25 cellular contexts compared by ENCODE assay signal in genomic region chr16:57069053-57069452, GRCh38.
"Had no signal": no experiment of that assay in that cellular context is flagged by ENCODE, and none has a peak within 500 bp of the region (broad histone marks: within the 10 kb centered on the region; RNA-seq: fewer than 3 reads in every experiment).

No MANE protein-coding gene starts in this region.

- H3K27me3 Mint-ChIP-seq: activated CD4-positive, alpha-beta T cell treated with anti-CD3 and anti-CD28 coated beads, Interleukin-2, amount 10 ng/mL, durations not matched to agents 24 days and 14 days; naive B cell; stimulated activated naive B cell treated with anti-CD40 and anti-IgM and Interleukin-4, amounts not matched to agents 10 μg/mL and 1 μg/mL and 100 μg/mL, for 72 hours had no signal

- FAIRE-seq: astrocyte, pancreas had no signal

- H3K9me3 Mint-ChIP-seq: activated CD4-positive, alpha-beta T cell treated with anti-CD3 and anti-CD28 coated beads, Interleukin-2, amount 10 ng/mL, durations not matched to agents 24 days and 14 days; naive B cell had no signal

- H3K27me3 ChIP-seq: breast epithelium, gastrocnemius medialis, pancreas, upper lobe of left lung had no signal

- DNase-seq: activated CD4-positive, alpha-beta T cell treated with anti-CD3 and anti-CD28 coated beads, Interleukin-2, amount 10 ng/mL, durations not matched to agents 24 days and 14 days; activated CD4-positive, CD25-positive, alpha-beta regulatory T cell; activated CD8-positive, alpha-beta memory T cell treated with anti-CD3 and anti-CD28 coated beads, Interleukin-2, amount 50 U/mL, for 48 hours; activated gamma-delta T cell treated with Interleukin-2 at 50 U/mL for 16 hours; effector CD4-positive, alpha-beta T cell; gastrocnemius medialis; head of caudate nucleus; kidney glomerular epithelial cell; left ventricle myocardium inferior; mammary epithelial cell; mucosa of descending colon; naive B cell; pancreas; stimulated activated CD4-positive, alpha-beta T cell treated with anti-CD3 and anti-CD28 coated beads, Interleukin-4, amount 100 ng/mL, for 1 hour; stimulated activated naive B cell treated with anti-CD40 and anti-IgM and Interleukin-4, amounts not matched to agents 10 μg/mL and 1 μg/mL and 100 μg/mL, for 72 hours; T-helper 1 cell; T1000; upper lobe of left lung had no signal

- H3K27ac ChIP-seq: breast epithelium, gastrocnemius medialis, left ventricle myocardium inferior, pancreas, thoracic aorta had no signal

- H3K4me2 ChIP-seq: smooth muscle cell had no signal

- H3K4me3 Mint-ChIP-seq: activated CD4-positive, alpha-beta T cell treated with anti-CD3 and anti-CD28 coated beads, Interleukin-2, amount 10 ng/mL, durations not matched to agents 24 days and 14 days; naive B cell had no signal

- ATAC-seq: esophagus mucosa; gastrocnemius medialis; mucosa of descending colon; pancreas; sciatic nerve; SK-N-SH treated with all-trans-retinoic acid at 6 μM for 48 hours; stimulated activated naive B cell treated with anti-CD40 and anti-IgM and Interleukin-4, amounts not matched to agents 10 μg/mL and 1 μg/mL and 100 μg/mL, for 72 hours had no signal

- H3K9me3 ChIP-seq: breast epithelium, gastrocnemius medialis, left ventricle myocardium inferior, mucosa of descending colon, pancreas, thoracic aorta, upper lobe of left lung had no signal

- H3K4me3 ChIP-seq: breast epithelium, gastrocnemius medialis, left ventricle myocardium inferior, mucosa of descending colon, pancreas, smooth muscle cell, thoracic aorta, upper lobe of left lung had no signal

- H3K36me3 ChIP-seq: breast epithelium, gastrocnemius medialis, pancreas had no signal

- H3K4me1 ChIP-seq: breast epithelium, pancreas had no signal
